ENCODE assay signal across 21 cellular contexts in genomic region chr20:5779071-5779470, GRCh38.
"Had no signal": no experiment of that assay in that cellular context is flagged by ENCODE, and none has a peak within 500 bp of the region (broad histone marks: within the 10 kb centered on the region; RNA-seq: fewer than 3 reads in every experiment).

No MANE protein-coding gene starts in this region.

- H3K4me3 ChIP-seq: left lung, pancreas, smooth muscle cell, thoracic aorta, upper lobe of right lung had no signal

- H3K4me2 ChIP-seq: smooth muscle cell had no signal

- ATAC-seq: activated CD8-positive, alpha-beta T cell treated with anti-CD3 and anti-CD28 coated beads, Interleukin-2, amount 10 ng/mL, durations not matched to agents 7 days and 5 days; natural killer cell treated with Interleukin-12 subunit alpha and Interleukin-12 subunit beta and Interleukin-15 and Interleukin-18, amount 100 ng/mL, for 72 hours; stimulated activated memory B cell treated with anti-CD40 and anti-IgM and Interleukin-4, amounts not matched to agents 10 μg/mL and 1 μg/mL and 100 μg/mL, for 72 hours had no signal

- H3K9me3 Mint-ChIP-seq: activated naive CD8-positive, alpha-beta T cell treated with anti-CD3 and anti-CD28 coated beads, Interleukin-2, amount 10 ng/mL, durations not matched to agents 7 days and 5 days; activated T-helper 2 cell treated with anti-CD3 and anti-CD28 coated beads, Interferon-gamma antibody, Interleukin-2, Interleukin-4, amounts not matched to agents 10 μg/mL and 5 μg/mL and 100 μg/mL, durations not matched to agents 14 hours and 24 hours and 36 hours; mesothelial cell of epicardium; natural killer cell treated with Interleukin-12 subunit alpha and Interleukin-12 subunit beta and Interleukin-15 and Interleukin-18, amount 100 ng/mL, for 72 hours; stimulated activated memory B cell treated with anti-CD40 and anti-IgM and Interleukin-4, amounts not matched to agents 10 μg/mL and 1 μg/mL and 100 μg/mL, for 72 hours had no signal

- H3K27me3 Mint-ChIP-seq: activated naive CD8-positive, alpha-beta T cell treated with anti-CD3 and anti-CD28 coated beads, Interleukin-2, amount 10 ng/mL, durations not matched to agents 7 days and 5 days; natural killer cell treated with Interleukin-12 subunit alpha and Interleukin-12 subunit beta and Interleukin-15 and Interleukin-18, amount 100 ng/mL, for 72 hours; stimulated activated memory B cell treated with anti-CD40 and anti-IgM and Interleukin-4, amounts not matched to agents 10 μg/mL and 1 μg/mL and 100 μg/mL, for 72 hours had no signal

- H3K27me3 ChIP-seq: left lung, pancreas, upper lobe of right lung had no signal

- H3K27ac Mint-ChIP-seq: activated CD8-positive, alpha-beta T cell treated with anti-CD3 and anti-CD28 coated beads, Interleukin-2, amount 10 ng/mL, durations not matched to agents 7 days and 5 days; activated naive CD8-positive, alpha-beta T cell treated with anti-CD3 and anti-CD28 coated beads, Interleukin-2, amount 10 ng/mL, durations not matched to agents 7 days and 5 days; activated T-helper 2 cell treated with anti-CD3 and anti-CD28 coated beads, Interferon-gamma antibody, Interleukin-2, Interleukin-4, amounts not matched to agents 10 μg/mL and 5 μg/mL and 100 μg/mL, durations not matched to agents 14 hours and 24 hours and 36 hours; mesothelial cell of epicardium; natural killer cell treated with Interleukin-12 subunit alpha and Interleukin-12 subunit beta and Interleukin-15 and Interleukin-18, amount 100 ng/mL, for 72 hours; stimulated activated memory B cell treated with anti-CD40 and anti-IgM and Interleukin-4, amounts not matched to agents 10 μg/mL and 1 μg/mL and 100 μg/mL, for 72 hours had no signal

- DNase-seq: activated CD4-positive, alpha-beta T cell treated with anti-CD3 and anti-CD28 coated beads for 1 hour; activated CD4-positive, alpha-beta T cell treated with anti-CD3 and anti-CD28 coated beads, Interleukin-2, amount 50 U/mL, for 1 hour; activated CD8-positive, alpha-beta T cell treated with anti-CD3 and anti-CD28 coated beads, Interleukin-2, amount 10 ng/mL, durations not matched to agents 7 days and 5 days; activated naive CD4-positive, alpha-beta T cell treated with Interleukin-2 at 50 U/mL for 16 hours; activated naive CD8-positive, alpha-beta T cell treated with anti-CD3 and anti-CD28 coated beads, Interleukin-2, amount 10 ng/mL, durations not matched to agents 7 days and 5 days; activated T-cell treated with anti-CD3 and anti-CD28 coated beads, Interleukin-2, amount 50 U/mL, for 1 hour; amygdala; cerebellar nuclear complex; cortex of kidney; left lung; stimulated activated CD4-positive, alpha-beta T cell treated with anti-CD3 and anti-CD28 coated beads, Interleukin-15, amount 100 ng/mL, for 24 hours; T-helper 9 cell; upper lobe of right lung had no signal

- H3K9me3 ChIP-seq: left lung, pancreas, thoracic aorta, upper lobe of right lung had no signal

- H3K36me3 ChIP-seq: thoracic aorta had no signal

- H3K4me3 Mint-ChIP-seq: activated CD8-positive, alpha-beta T cell treated with anti-CD3 and anti-CD28 coated beads, Interleukin-2, amount 10 ng/mL, durations not matched to agents 7 days and 5 days; activated naive CD8-positive, alpha-beta T cell treated with anti-CD3 and anti-CD28 coated beads, Interleukin-2, amount 10 ng/mL, durations not matched to agents 7 days and 5 days; mesothelial cell of epicardium; natural killer cell treated with Interleukin-12 subunit alpha and Interleukin-12 subunit beta and Interleukin-15 and Interleukin-18, amount 100 ng/mL, for 72 hours; stimulated activated memory B cell treated with anti-CD40 and anti-IgM and Interleukin-4, amounts not matched to agents 10 μg/mL and 1 μg/mL and 100 μg/mL, for 72 hours had no signal

- H3K27ac ChIP-seq: epithelial cell of prostate, left lung, pancreas, thoracic aorta, upper lobe of right lung had no signal
